1 cellular context compared by ENCODE assay signal in the genomic region with DNA sequence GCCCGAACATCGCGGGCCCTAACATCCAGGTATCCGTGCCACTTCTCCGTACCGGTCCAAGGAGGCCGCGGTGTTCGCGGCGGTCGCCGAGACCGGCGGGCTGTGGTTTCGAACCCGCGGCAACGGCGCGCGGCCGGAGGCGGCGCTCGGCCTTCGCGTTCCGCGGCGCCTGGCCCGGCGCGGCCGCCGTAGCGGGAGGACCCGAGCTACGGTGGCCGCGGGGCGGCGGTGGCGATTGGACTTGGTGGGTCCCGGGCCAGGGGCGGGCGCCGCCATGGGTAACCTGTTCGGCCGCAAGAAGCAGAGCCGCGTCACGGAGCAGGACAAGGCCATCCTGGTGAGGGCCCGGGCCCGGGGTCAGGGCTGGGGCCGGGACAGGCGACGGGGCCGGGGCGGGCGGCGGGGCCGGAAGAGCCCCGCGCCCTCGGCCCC.
TF ChIP-seq lines count a peak whose summit lies in the region.

A gene (plus strand): TSS at position 197 of the 432 bp plus-strand sequence. CDS start 78 bp downstream, at position 275.

TF ChIP-seq in GM12878, 131 proteins besides CTCF, POLR2A, EP300 and RAD21 (continued from another document and continues in another):
- TF ChIP-seq RELA (IDR thresholded peaks at IDR 0.05; ENCODE audit: borderline replicate concordance, partially characterized antibody) (no peak), SUZ12 (IDR thresholded peaks at IDR 0.05; ENCODE audit: unreplicated experiment) (no peak), ZSCAN29 (IDR thresholded peaks at IDR 0.05) (peak; percentile 42; the same call in 1 of the 2 replicates), RBBP5 (conservative IDR thresholded peaks at IDR 0.05) (no peak), POLR2AphosphoS2 (IDR thresholded peaks at IDR 0.05; ENCODE audit: low read depth, low read length) (no peak), SMC3 (IDR thresholded peaks at IDR 0.05; ENCODE audit: borderline replicate concordance, low read length) (no peak), LARP7 (IDR thresholded peaks at IDR 0.05) (peak; percentile 98), IKZF2 (IDR thresholded peaks at IDR 0.05) (no peak), CEBPB (IDR thresholded peaks at IDR 0.05; ENCODE audit: borderline replicate concordance in 1 of 2, low read depth in 2 of 2, low read length in 2 of 2) (no peak), KAT2A (conservative IDR thresholded peaks at IDR 0.05; ENCODE audit: control insufficient read depth, low read depth, low read length) (no peak), MEF2B (IDR thresholded peaks at IDR 0.05; ENCODE audit: partially characterized antibody, poor library complexity, severe bottlenecking) (no peak), POU2F2 (IDR thresholded peaks at IDR 0.05; ENCODE audit: borderline replicate concordance, low read depth, low read length) (0 out of 3 replicates have a peak, but pooled peaks have one; percentile 50), ASH2L (IDR thresholded peaks at IDR 0.05; ENCODE audit: borderline replicate concordance, low read depth) (0 out of 2 replicates have a peak, but pooled peaks have one; percentile 39), TCF7 (IDR thresholded peaks at IDR 0.05; ENCODE audit: borderline replicate concordance) (no peak), MXI1 (IDR thresholded peaks at IDR 0.05; ENCODE audit: low read depth, low read length) (peak; percentile 46), PML (IDR thresholded peaks at IDR 0.05; ENCODE audit: low read length) (no peak), NR2C2 (IDR thresholded peaks at IDR 0.05; ENCODE audit: borderline replicate concordance, control insufficient read depth, insufficient read length, low read depth) (no peak), MTA3 (IDR thresholded peaks at IDR 0.05; ENCODE audit: borderline replicate concordance, low read length) (no peak), SIN3A (IDR thresholded peaks at IDR 0.05; ENCODE audit: low read depth, low read length) (no peak; the same call in 1 of the 2 replicates), GABPA (IDR thresholded peaks at IDR 0.05; ENCODE audit: low read depth) (no peak), POLR2AphosphoS5 (IDR thresholded peaks at IDR 0.05; ENCODE audit: low read length) (no peak), CBX3 (IDR thresholded peaks at IDR 0.05; ENCODE audit: borderline replicate concordance, low read depth) (no peak), KDM1A (IDR thresholded peaks at IDR 0.05; ENCODE audit: borderline replicate concordance) (no peak), SUPT20H (IDR thresholded peaks at IDR 0.05; ENCODE audit: borderline replicate concordance, control insufficient read depth, low read depth, low read length) (no peak)
- TF ChIP-seq, protein P1, sequence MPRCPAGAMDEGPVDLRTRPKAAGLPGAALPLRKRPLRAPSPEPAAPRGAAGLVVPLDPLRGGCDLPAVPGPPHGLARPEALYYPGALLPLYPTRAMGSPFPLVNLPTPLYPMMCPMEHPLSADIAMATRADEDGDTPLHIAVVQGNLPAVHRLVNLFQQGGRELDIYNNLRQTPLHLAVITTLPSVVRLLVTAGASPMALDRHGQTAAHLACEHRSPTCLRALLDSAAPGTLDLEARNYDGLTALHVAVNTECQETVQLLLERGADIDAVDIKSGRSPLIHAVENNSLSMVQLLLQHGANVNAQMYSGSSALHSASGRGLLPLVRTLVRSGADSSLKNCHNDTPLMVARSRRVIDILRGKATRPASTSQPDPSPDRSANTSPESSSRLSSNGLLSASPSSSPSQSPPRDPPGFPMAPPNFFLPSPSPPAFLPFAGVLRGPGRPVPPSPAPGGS (IDR thresholded peaks at IDR 0.05; ENCODE audit: borderline replicate concordance, insufficient read depth, low read depth, low read length, poor library complexity, severe bottlenecking) = no peak
- TF ChIP-seq, protein P2, sequence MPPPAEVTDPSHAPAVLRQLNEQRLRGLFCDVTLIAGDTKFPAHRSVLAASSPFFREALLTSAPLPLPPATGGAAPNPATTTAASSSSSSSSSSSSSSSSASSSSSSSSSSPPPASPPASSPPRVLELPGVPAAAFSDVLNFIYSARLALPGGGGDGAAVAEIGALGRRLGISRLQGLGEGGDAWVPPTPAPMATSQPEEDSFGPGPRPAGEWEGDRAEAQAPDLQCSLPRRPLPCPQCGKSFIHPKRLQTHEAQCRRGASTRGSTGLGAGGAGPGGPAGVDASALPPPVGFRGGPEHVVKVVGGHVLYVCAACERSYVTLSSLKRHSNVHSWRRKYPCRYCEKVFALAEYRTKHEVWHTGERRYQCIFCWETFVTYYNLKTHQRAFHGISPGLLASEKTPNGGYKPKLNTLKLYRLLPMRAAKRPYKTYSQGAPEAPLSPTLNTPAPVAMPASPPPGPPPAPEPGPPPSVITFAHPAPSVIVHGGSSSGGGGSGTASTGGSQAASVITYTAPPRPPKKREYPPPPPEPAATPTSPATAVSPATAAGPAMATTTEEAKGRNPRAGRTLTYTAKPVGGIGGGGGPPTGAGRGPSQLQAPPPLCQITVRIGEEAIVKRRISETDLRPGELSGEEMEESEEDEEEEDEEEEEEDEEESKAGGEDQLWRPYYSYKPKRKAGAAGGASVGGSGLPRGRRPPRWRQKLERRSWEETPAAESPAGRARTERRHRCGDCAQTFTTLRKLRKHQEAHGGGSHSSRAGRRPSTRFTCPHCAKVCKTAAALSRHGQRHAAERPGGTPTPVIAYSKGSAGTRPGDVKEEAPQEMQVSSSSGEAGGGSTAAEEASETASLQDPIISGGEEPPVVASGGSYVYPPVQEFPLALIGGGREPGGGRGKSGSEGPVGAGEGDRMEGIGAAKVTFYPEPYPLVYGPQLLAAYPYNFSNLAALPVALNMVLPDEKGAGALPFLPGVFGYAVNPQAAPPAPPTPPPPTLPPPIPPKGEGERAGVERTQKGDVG (CRISPR knock-in tag; IDR thresholded peaks at IDR 0.05) = no peak
- TF ChIP-seq, protein P3, sequence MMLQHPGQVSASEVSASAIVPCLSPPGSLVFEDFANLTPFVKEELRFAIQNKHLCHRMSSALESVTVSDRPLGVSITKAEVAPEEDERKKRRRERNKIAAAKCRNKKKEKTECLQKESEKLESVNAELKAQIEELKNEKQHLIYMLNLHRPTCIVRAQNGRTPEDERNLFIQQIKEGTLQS (IDR thresholded peaks at IDR 0.05; ENCODE audit: borderline replicate concordance, extremely low read depth, low read depth, low read length) = no peak
- TF ChIP-seq, protein P4, sequence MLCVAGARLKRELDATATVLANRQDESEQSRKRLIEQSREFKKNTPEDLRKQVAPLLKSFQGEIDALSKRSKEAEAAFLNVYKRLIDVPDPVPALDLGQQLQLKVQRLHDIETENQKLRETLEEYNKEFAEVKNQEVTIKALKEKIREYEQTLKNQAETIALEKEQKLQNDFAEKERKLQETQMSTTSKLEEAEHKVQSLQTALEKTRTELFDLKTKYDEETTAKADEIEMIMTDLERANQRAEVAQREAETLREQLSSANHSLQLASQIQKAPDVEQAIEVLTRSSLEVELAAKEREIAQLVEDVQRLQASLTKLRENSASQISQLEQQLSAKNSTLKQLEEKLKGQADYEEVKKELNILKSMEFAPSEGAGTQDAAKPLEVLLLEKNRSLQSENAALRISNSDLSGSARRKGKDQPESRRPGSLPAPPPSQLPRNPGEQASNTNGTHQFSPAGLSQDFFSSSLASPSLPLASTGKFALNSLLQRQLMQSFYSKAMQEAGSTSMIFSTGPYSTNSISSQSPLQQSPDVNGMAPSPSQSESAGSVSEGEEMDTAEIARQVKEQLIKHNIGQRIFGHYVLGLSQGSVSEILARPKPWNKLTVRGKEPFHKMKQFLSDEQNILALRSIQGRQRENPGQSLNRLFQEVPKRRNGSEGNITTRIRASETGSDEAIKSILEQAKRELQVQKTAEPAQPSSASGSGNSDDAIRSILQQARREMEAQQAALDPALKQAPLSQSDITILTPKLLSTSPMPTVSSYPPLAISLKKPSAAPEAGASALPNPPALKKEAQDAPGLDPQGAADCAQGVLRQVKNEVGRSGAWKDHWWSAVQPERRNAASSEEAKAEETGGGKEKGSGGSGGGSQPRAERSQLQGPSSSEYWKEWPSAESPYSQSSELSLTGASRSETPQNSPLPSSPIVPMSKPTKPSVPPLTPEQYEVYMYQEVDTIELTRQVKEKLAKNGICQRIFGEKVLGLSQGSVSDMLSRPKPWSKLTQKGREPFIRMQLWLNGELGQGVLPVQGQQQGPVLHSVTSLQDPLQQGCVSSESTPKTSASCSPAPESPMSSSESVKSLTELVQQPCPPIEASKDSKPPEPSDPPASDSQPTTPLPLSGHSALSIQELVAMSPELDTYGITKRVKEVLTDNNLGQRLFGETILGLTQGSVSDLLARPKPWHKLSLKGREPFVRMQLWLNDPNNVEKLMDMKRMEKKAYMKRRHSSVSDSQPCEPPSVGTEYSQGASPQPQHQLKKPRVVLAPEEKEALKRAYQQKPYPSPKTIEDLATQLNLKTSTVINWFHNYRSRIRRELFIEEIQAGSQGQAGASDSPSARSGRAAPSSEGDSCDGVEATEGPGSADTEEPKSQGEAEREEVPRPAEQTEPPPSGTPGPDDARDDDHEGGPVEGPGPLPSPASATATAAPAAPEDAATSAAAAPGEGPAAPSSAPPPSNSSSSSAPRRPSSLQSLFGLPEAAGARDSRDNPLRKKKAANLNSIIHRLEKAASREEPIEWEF (IDR thresholded peaks at IDR 0.05; ENCODE audit: insufficient replicate concordance, low read depth, low read length) = no peak
- TF ChIP-seq, protein P5, sequence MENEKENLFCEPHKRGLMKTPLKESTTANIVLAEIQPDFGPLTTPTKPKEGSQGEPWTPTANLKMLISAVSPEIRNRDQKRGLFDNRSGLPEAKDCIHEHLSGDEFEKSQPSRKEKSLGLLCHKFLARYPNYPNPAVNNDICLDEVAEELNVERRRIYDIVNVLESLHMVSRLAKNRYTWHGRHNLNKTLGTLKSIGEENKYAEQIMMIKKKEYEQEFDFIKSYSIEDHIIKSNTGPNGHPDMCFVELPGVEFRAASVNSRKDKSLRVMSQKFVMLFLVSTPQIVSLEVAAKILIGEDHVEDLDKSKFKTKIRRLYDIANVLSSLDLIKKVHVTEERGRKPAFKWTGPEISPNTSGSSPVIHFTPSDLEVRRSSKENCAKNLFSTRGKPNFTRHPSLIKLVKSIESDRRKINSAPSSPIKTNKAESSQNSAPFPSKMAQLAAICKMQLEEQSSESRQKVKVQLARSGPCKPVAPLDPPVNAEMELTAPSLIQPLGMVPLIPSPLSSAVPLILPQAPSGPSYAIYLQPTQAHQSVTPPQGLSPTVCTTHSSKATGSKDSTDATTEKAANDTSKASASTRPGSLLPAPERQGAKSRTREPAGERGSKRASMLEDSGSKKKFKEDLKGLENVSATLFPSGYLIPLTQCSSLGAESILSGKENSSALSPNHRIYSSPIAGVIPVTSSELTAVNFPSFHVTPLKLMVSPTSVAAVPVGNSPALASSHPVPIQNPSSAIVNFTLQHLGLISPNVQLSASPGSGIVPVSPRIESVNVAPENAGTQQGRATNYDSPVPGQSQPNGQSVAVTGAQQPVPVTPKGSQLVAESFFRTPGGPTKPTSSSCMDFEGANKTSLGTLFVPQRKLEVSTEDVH (IDR thresholded peaks at IDR 0.05; ENCODE audit: low read depth, partially characterized antibody) = no peak
- TF ChIP-seq, protein P6, sequence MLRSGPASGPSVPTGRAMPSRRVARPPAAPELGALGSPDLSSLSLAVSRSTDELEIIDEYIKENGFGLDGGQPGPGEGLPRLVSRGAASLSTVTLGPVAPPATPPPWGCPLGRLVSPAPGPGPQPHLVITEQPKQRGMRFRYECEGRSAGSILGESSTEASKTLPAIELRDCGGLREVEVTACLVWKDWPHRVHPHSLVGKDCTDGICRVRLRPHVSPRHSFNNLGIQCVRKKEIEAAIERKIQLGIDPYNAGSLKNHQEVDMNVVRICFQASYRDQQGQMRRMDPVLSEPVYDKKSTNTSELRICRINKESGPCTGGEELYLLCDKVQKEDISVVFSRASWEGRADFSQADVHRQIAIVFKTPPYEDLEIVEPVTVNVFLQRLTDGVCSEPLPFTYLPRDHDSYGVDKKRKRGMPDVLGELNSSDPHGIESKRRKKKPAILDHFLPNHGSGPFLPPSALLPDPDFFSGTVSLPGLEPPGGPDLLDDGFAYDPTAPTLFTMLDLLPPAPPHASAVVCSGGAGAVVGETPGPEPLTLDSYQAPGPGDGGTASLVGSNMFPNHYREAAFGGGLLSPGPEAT (IDR thresholded peaks at IDR 0.05; ENCODE audit: low read depth) = no peak
- TF ChIP-seq, protein P7, sequence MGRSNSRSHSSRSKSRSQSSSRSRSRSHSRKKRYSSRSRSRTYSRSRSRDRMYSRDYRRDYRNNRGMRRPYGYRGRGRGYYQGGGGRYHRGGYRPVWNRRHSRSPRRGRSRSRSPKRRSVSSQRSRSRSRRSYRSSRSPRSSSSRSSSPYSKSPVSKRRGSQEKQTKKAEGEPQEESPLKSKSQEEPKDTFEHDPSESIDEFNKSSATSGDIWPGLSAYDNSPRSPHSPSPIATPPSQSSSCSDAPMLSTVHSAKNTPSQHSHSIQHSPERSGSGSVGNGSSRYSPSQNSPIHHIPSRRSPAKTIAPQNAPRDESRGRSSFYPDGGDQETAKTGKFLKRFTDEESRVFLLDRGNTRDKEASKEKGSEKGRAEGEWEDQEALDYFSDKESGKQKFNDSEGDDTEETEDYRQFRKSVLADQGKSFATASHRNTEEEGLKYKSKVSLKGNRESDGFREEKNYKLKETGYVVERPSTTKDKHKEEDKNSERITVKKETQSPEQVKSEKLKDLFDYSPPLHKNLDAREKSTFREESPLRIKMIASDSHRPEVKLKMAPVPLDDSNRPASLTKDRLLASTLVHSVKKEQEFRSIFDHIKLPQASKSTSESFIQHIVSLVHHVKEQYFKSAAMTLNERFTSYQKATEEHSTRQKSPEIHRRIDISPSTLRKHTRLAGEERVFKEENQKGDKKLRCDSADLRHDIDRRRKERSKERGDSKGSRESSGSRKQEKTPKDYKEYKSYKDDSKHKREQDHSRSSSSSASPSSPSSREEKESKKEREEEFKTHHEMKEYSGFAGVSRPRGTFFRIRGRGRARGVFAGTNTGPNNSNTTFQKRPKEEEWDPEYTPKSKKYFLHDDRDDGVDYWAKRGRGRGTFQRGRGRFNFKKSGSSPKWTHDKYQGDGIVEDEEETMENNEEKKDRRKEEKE (IDR thresholded peaks at IDR 0.05) = peak; percentile 61; the same call in 1 of the 2 replicates
- TF ChIP-seq, protein P8, sequence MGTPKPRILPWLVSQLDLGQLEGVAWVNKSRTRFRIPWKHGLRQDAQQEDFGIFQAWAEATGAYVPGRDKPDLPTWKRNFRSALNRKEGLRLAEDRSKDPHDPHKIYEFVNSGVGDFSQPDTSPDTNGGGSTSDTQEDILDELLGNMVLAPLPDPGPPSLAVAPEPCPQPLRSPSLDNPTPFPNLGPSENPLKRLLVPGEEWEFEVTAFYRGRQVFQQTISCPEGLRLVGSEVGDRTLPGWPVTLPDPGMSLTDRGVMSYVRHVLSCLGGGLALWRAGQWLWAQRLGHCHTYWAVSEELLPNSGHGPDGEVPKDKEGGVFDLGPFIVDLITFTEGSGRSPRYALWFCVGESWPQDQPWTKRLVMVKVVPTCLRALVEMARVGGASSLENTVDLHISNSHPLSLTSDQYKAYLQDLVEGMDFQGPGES (IDR thresholded peaks at IDR 0.05) = no peak
- TF ChIP-seq, protein P9, sequence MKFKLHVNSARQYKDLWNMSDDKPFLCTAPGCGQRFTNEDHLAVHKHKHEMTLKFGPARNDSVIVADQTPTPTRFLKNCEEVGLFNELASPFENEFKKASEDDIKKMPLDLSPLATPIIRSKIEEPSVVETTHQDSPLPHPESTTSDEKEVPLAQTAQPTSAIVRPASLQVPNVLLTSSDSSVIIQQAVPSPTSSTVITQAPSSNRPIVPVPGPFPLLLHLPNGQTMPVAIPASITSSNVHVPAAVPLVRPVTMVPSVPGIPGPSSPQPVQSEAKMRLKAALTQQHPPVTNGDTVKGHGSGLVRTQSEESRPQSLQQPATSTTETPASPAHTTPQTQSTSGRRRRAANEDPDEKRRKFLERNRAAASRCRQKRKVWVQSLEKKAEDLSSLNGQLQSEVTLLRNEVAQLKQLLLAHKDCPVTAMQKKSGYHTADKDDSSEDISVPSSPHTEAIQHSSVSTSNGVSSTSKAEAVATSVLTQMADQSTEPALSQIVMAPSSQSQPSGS (IDR thresholded peaks at IDR 0.05; ENCODE audit: low read length) = no peak
